In genomic region chr3:49199244-49199899, GRCh38 we compare ENCODE assay signal across 9 cellular contexts. TPM values are rescaled to one million over a fixed set of nuclear protein-coding genes. Genes with fewer than 3 reads are reported as not detected.
DNase-seq lines count a peak whose midpoint lies in the region; ATAC-seq and TF ChIP-seq lines count a peak whose summit lies in the region.
"Had no signal": no experiment of that assay in that cellular context is flagged by ENCODE, and none has a peak within 500 bp of the region (broad histone marks: within the 10 kb centered on the region; RNA-seq: fewer than 3 reads in every experiment).

No MANE protein-coding gene starts in this region.

- DNase-seq in H7 = peak; percentile 85
- DNase-seq in central memory CD8-positive, alpha-beta T cell (ENCODE audit: low spot score in 2 of 2) = no peak
- peak; percentile 60 for DNase-seq in islet precursor cell
- no peak for DNase-seq in SW480 (ENCODE audit: low spot score)
- DNase-seq in osteocyte (ENCODE audit: extremely low spot score, unreplicated experiment) = no peak

- no peaks in the 10 kb centered on the region for H3K36me3 Mint-ChIP-seq in central memory CD8-positive, alpha-beta T cell (ENCODE audit: insufficient read depth)
- H3K36me3 Mint-ChIP-seq in osteocyte (ENCODE audit: unreplicated experiment) = no peaks in the 10 kb centered on the region

- peak overlapping the region; percentile 89 for H3K27ac ChIP-seq in skeletal muscle tissue (ENCODE audit: low read depth, low read length)

- H3K9me3 ChIP-seq in skeletal muscle tissue (ENCODE audit: control insufficient read depth in 3 of 3, low read length in 3 of 3) = no peaks in the 10 kb centered on the region

- H3K4me1 ChIP-seq in skeletal muscle tissue (ENCODE audit: control insufficient read depth in 3 of 3, insufficient read depth in 3 of 3, low read length in 3 of 3) = peaks cover 5 to 8% (median 6%) of the 10 kb centered on the region in 3 donors

- no peaks in the 10 kb centered on the region for H3K4me1 Mint-ChIP-seq in central memory CD8-positive, alpha-beta T cell
- H3K4me1 Mint-ChIP-seq in osteocyte (ENCODE audit: unreplicated experiment) = no peaks in the 10 kb centered on the region

- no peak overlapping the region for H3K27ac Mint-ChIP-seq in central memory CD8-positive, alpha-beta T cell (ENCODE audit: low read depth)
- no peak overlapping the region for H3K27ac Mint-ChIP-seq in osteocyte (ENCODE audit: unreplicated experiment)
- H3K27ac Mint-ChIP-seq: progenitor cell of endocrine pancreas had no signal

- H3K4me3 ChIP-seq in H7 (ENCODE audit: insufficient read depth, low read depth, low read length) (no peak overlapping the region; the same call in 1 of the 2 replicates), skeletal muscle tissue (ENCODE audit: low read length in 3 of 3) (peak overlapping the region; percentile 76 to 81 (median 78))

- no peaks in the 10 kb centered on the region for H3K27me3 ChIP-seq in H7 (ENCODE audit: control insufficient read depth, insufficient read depth, low read length)
- H3K27me3 ChIP-seq in skeletal muscle tissue (ENCODE audit: control insufficient read depth in 3 of 3, insufficient read depth in 3 of 3, low read length in 3 of 3) = no peaks in the 10 kb centered on the region

- ATAC-seq in central memory CD8-positive, alpha-beta T cell (replicated peaks; ENCODE audit: extremely low read depth, poor library complexity, severe bottlenecking) = no peak
- ATAC-seq in GM18868 (IDR thresholded peaks at IDR 0.05; ENCODE audit: unreplicated experiment) = no peak
- ATAC-seq in GM21619 (IDR thresholded peaks at IDR 0.05; ENCODE audit: unreplicated experiment) = no peak

- H3K9me3 Mint-ChIP-seq in central memory CD8-positive, alpha-beta T cell = no peaks in the 10 kb centered on the region
- H3K9me3 Mint-ChIP-seq in osteocyte (ENCODE audit: unreplicated experiment) = no peaks in the 10 kb centered on the region

- H3K27me3 Mint-ChIP-seq in central memory CD8-positive, alpha-beta T cell = peaks cover 27% of the 10 kb centered on the region
- H3K27me3 Mint-ChIP-seq in osteocyte (ENCODE audit: unreplicated experiment) = peaks cover 16% of the 10 kb centered on the region

- H3K4me3 Mint-ChIP-seq in central memory CD8-positive, alpha-beta T cell = peak overlapping the region; percentile 52
- H3K4me3 Mint-ChIP-seq in osteocyte (ENCODE audit: unreplicated experiment) = no peak overlapping the region

- no peak for TF ChIP-seq CTCF in osteocyte (IDR thresholded peaks at IDR 0.05)

- H3K9ac ChIP-seq in skeletal muscle tissue (ENCODE audit: low read depth in 1 of 3, low read length in 3 of 3) = peak overlapping the region; percentile 72 to 84 (median 77)

- H3K36me3 ChIP-seq in H7 (replicated peaks; ENCODE audit: control insufficient read depth, insufficient read depth, low read length) = no peaks in the 10 kb centered on the region
- no peaks in the 10 kb centered on the region for H3K36me3 ChIP-seq in skeletal muscle tissue (ENCODE audit: control insufficient read depth in 3 of 3, insufficient read depth in 3 of 3, low read length in 3 of 3)

RNA-seq across cellular contexts. Expression of gene KLHDC8B, which starts 28.0 kb away (rescaled TPM):
- total RNA-seq in H7 (2014; rRNA removed; shearing (Covaris generic)) = 19.8 and 27.7 TPM in 2 replicates
- total RNA-seq in skeletal muscle tissue (83.5 TPM), osteocyte (17.9 and 20.4 TPM in 2 replicates)

RNA-seq across cellular contexts. Expression of gene CCDC71, which starts 33.2 kb away (rescaled TPM):
- total RNA-seq in H7 (2014; rRNA removed; shearing (Covaris generic)) = 37.1 and 46.4 TPM in 2 replicates
- total RNA-seq in skeletal muscle tissue = 11.5 TPM
- total RNA-seq in osteocyte = 23.7 and 24.9 TPM in 2 replicates

Comparison
In these comparisons a context has a peak if more than half of its experiments do, and no peak if none do; other contexts are left out.
1. DNase-seq: peak in H7 (single experiment) and islet precursor cell (single experiment); none in central memory CD8-positive, alpha-beta T cell (0 of 2), SW480 (single experiment) and osteocyte (single experiment).